ENCODE assay signal across 16 cellular contexts in genomic region chrX:9788908-9789307, GRCh38. TPM values are rescaled to one million over a fixed set of nuclear protein-coding genes. Genes with fewer than 3 reads are reported as not detected.
DNase-seq lines count a peak whose midpoint lies in the region; ATAC-seq and TF ChIP-seq lines count a peak whose summit lies in the region.
"Had no signal": no experiment of that assay in that cellular context is flagged by ENCODE, and none has a peak within 500 bp of the region (broad histone marks: within the 10 kb centered on the region; RNA-seq: fewer than 3 reads in every experiment).

No MANE protein-coding gene starts in this region.

- H3K36me3 ChIP-seq in PC-3 (ENCODE audit: low read depth, low read length) (no peaks in the 10 kb centered on the region), stomach (no peaks in the 10 kb centered on the region)
- H3K36me3 ChIP-seq: right atrium auricular region, upper lobe of left lung had no signal

- POLR2A ChIA-PET in PC-3 (lab: Charles Lee; ENCODE audit: unreplicated experiment) = no interaction called here

- intact Hi-C loops in PC-3 (cut with micrococcal nuclease) = loop anchor here (5.0 to 10.0 kb wide), 2 partner anchors 56 to 83 kb away; no protein-coding TSS in a partner anchor
- intact Hi-C loops in stomach (cut with DNase I; ENCODE audit: low total_unique reads) = no loop called here

- H3K27ac ChIP-seq in PC-3 (ENCODE audit: low read length) (peak overlapping the region; percentile 20), stomach (no peak overlapping the region)
- H3K27ac ChIP-seq: PC-9, right atrium auricular region, upper lobe of left lung had no signal

- TF ChIP-seq EP300 in stomach (IDR thresholded peaks at IDR 0.05) = no peak

- H3K4me2 ChIP-seq in PC-3 (ENCODE audit: low read length) = peak overlapping the region; percentile 87
- H3K4me2 ChIP-seq: PC-9 had no signal

- H3F3A ChIP-seq in PC-3 (ENCODE audit: low read length, unreplicated experiment) = no peaks in the 10 kb centered on the region

- DNase-seq in NCI-H1417 (lab: John Stamatoyannopoulos, UW) (peak in 2 of 3 experiments; percentile 40 to 69), NCI-H1417 treated with DMSO at 0.1 percent for 48 hours (lab: John Stamatoyannopoulos, UW) (no peak), PC-3 (peak; percentile 81), iris pigment epithelial cell (ENCODE audit: low read depth) (peak; percentile 27), stomach (peak; percentile 47), NCI-H187 treated with DMSO at 0.1 percent for 48 hours (lab: John Stamatoyannopoulos, UW) (no peak), GM13976 (ENCODE audit: low spot score) (no peak), NCI-H82 treated with DMSO at 0.1 percent for 48 hours (lab: John Stamatoyannopoulos, UW; ENCODE audit: unreplicated experiment) (no peak)
- DNase-seq: activated CD8-positive, alpha-beta memory T cell treated with anti-CD3 and anti-CD28 coated beads, Interleukin-2, amount 50 U/mL, for 4 hours; left ventricle myocardium superior; MV-4-11 had no signal

- H3K27me3 ChIP-seq in PC-3 (ENCODE audit: low read length) = no peaks in the 10 kb centered on the region
- H3K27me3 ChIP-seq in stomach = peaks cover 8 to 33% (median 21%) of the 10 kb centered on the region in 3 donors

- no peak for TF ChIP-seq POLR2A in stomach (IDR thresholded peaks at IDR 0.05)

- ATAC-seq in PC-3 = peak; percentile 71
- ATAC-seq: HCT116, left ventricle myocardium superior had no signal

- 7 to 29% (median 10%) methylated on average over 2 of the region's 2 CpGs for WGBS in stomach, 5 donors

- CTCF ChIA-PET in PC-3 (lab: Charles Lee) = no interaction called here

- no peak overlapping the region for H3K4me3 ChIP-seq in PC-3 (ENCODE audit: low read length)
- no peak overlapping the region for H3K4me3 ChIP-seq in stomach
- H3K4me3 ChIP-seq: PC-9, right atrium auricular region, upper lobe of left lung had no signal

- peaks cover 42% of the 10 kb centered on the region for H3K79me2 ChIP-seq in PC-3 (ENCODE audit: low read length)

- H4K20me1 ChIP-seq in PC-3 (ENCODE audit: low read length) = no peaks in the 10 kb centered on the region

- H3K4me1 ChIP-seq in PC-3 (ENCODE audit: insufficient read depth, low read length) (peaks cover 28% of the 10 kb centered on the region), stomach (peaks cover 0 to 25% (median 10%) of the 10 kb centered on the region in 4 donors)
- H3K4me1 ChIP-seq: right atrium auricular region had no signal

- no TSS peak for BruUV-seq in PC-3 (replicated peaks; lab: Mats Ljungman, UMichigan)

- no peak overlapping the region for H3K9ac ChIP-seq in PC-3 (ENCODE audit: low read length)

- H3K9me3 ChIP-seq in PC-3 (ENCODE audit: low read length) = no peaks in the 10 kb centered on the region
- peaks cover 0 to 3% (median 0%) of the 10 kb centered on the region in 4 donors for H3K9me3 ChIP-seq in stomach
- H3K9me3 ChIP-seq: right atrium auricular region, upper lobe of left lung had no signal

- in situ Hi-C loops in GM13976 (cut with MboI; ENCODE audit: low sequenced_read_pairs, unreplicated experiment) = no loop called here

- TF ChIP-seq CTCF in PC-3 (conservative IDR thresholded peaks at IDR 0.05; ENCODE audit: low read depth, low read length) (no peak), stomach (IDR thresholded peaks at IDR 0.05) (no peak), GM13976 (IDR thresholded peaks at IDR 0.05; ENCODE audit: borderline replicate concordance, control extremely low read depth, extremely low read depth, insufficient read depth, missing control alignments) (no peak)

- no peaks in the 10 kb centered on the region for H3K9me2 ChIP-seq in PC-3 (replicated peaks; ENCODE audit: low read length)

- no peak overlapping the region for H2AFZ ChIP-seq in PC-3 (ENCODE audit: low read length)
- H2AFZ ChIP-seq: PC-9 had no signal

RNA-seq across cellular contexts. Expression of gene SHROOM2, which starts 2.7 kb away (rescaled TPM):
- total RNA-seq in PC-3 (2014; rRNA removed) = 6.5 and 8.6 TPM in 2 replicates
- total RNA-seq in stomach = 10 to 100 TPM in 1 of 5 donors, 1 to 10 TPM in 4; 3.7 to 11.3 (median 4.7) TPM
- 1 to 10 TPM; 1.3 to 1.8 (median 1.7) TPM for polyA plus RNA-seq in stomach

RNA-seq across cellular contexts. Expression of gene GPR143, which starts 23.3 kb away (rescaled TPM):
- 0.47 and 0.52 TPM in 2 replicates for total RNA-seq in PC-3 (2014; rRNA removed)
- total RNA-seq in stomach = 1 to 10 TPM in 1 of 5 donors, not detected in 4; 1.5 TPM
- polyA plus RNA-seq in stomach = 1 to 10 TPM in 1 of 3 donors, under 1 TPM in 2; 0.46 to 2.3 (median 0.93) TPM
- total RNA-seq: fibroblast of lung, left ventricle myocardium superior, PC-9 had no signal

Comparison
In these comparisons a context has a peak if more than half of its experiments do, and no peak if none do; other contexts are left out.
1. DNase-seq: peak in NCI-H1417 (2 of 3), PC-3 (single experiment), iris pigment epithelial cell (single experiment) and stomach (single experiment); none in NCI-H1417 treated with DMSO at 0.1 percent for 48 hours (single experiment), NCI-H187 treated with DMSO at 0.1 percent for 48 hours (single experiment), GM13976 (single experiment) and NCI-H82 treated with DMSO at 0.1 percent for 48 hours (single experiment).